8 cellular contexts compared by ENCODE assay signal in genomic region chr5:144205141-144205551, GRCh38.
DNase-seq lines count a peak whose midpoint lies in the region; ATAC-seq lines count a peak whose summit lies in the region.

No MANE protein-coding gene starts in this region.

- DNase-seq in DMS79 (lab: John Stamatoyannopoulos, UW) (peak; percentile 9), NCI-H748 (lab: John Stamatoyannopoulos, UW; ENCODE audit: unreplicated experiment) (peak; percentile 86), fibroblast of peridontal ligament (ENCODE audit: extremely low read depth) (peak; percentile 58), posterior cingulate gyrus (peak in 9 of 10 donors; percentile 16 to 91 (median 45)), T-helper 9 cell (no peak), globus pallidus (ENCODE audit: low spot score) (no peak)

- intact Hi-C loops in posterior cingulate gyrus (cut with DNase I) = loop anchor here (2.0 to 10.0 kb wide), 2 partner anchors 1140 to 1926 kb away; no protein-coding TSS in a partner anchor

- ATAC-seq in HG03565 (IDR thresholded peaks at IDR 0.05; ENCODE audit: unreplicated experiment) (no peak), GM18867 (IDR thresholded peaks at IDR 0.05; ENCODE audit: unreplicated experiment) (no peak)

Comparison
In these comparisons a context has a peak if more than half of its experiments do, and no peak if none do; other contexts are left out.
1. DNase-seq: peak in DMS79 (single experiment), NCI-H748 (single experiment), fibroblast of peridontal ligament (single experiment) and posterior cingulate gyrus (9 of 10); none in T-helper 9 cell (single experiment) and globus pallidus (single experiment).